ENCODE assay signal across 9 cellular contexts in genomic region chr1:20551945-20552727, GRCh38. TPM values are rescaled to one million over a fixed set of nuclear protein-coding genes. Genes with fewer than 3 reads are reported as not detected.
DNase-seq lines count a peak whose midpoint lies in the region; ATAC-seq, FAIRE-seq and TF ChIP-seq lines count a peak whose summit lies in the region.
"Had no signal": no experiment of that assay in that cellular context is flagged by ENCODE, and none has a peak within 500 bp of the region (broad histone marks: within the 10 kb centered on the region; RNA-seq: fewer than 3 reads in every experiment).

TSS of gene FAM43B (plus strand) at chr1:20552573. CDS start at chr1:20552974, 401 bp downstream.

- H3K9me3 ChIP-seq in Panc1 (ENCODE audit: control insufficient read depth, insufficient read depth, low read depth, low read length) (no peaks in the 10 kb centered on the region), neuron (ENCODE audit: low read length) (no peaks in the 10 kb centered on the region), small intestine (ENCODE audit: control insufficient read depth, low read depth) (no peaks in the 10 kb centered on the region)

- H3K4me1 Mint-ChIP-seq in activated T-helper 2 cell treated with anti-CD3 and anti-CD28 coated beads, Interferon-gamma antibody, Interleukin-2, Interleukin-4, amounts not matched to agents 10 μg/mL and 5 μg/mL and 100 μg/mL, durations not matched to agents 14 hours and 24 hours and 36 hours (ENCODE audit: low read depth): no peaks in the 10 kb centered on the region

- H3K27me3 ChIP-seq in Panc1 (ENCODE audit: control insufficient read depth, insufficient read depth, low read length) (peaks cover 7% of the 10 kb centered on the region; the same call in 1 of the 2 replicates), neuron (ENCODE audit: insufficient read depth, low read length) (peaks cover 72% of the 10 kb centered on the region), small intestine (ENCODE audit: control insufficient read depth in 2 of 2, insufficient read depth in 2 of 2, low read length in 2 of 2) (peaks cover 20 to 21% of the 10 kb centered on the region in 2 donors)

- no peaks in the 10 kb centered on the region for H3K36me3 Mint-ChIP-seq in activated T-helper 2 cell treated with anti-CD3 and anti-CD28 coated beads, Interferon-gamma antibody, Interleukin-2, Interleukin-4, amounts not matched to agents 10 μg/mL and 5 μg/mL and 100 μg/mL, durations not matched to agents 14 hours and 24 hours and 36 hours (ENCODE audit: low read depth)

- BruUV-seq in Panc1 (replicated peaks; lab: Mats Ljungman, UMichigan): no TSS peak

- H3K4me3 Mint-ChIP-seq in activated T-helper 2 cell treated with anti-CD3 and anti-CD28 coated beads, Interferon-gamma antibody, Interleukin-2, Interleukin-4, amounts not matched to agents 10 μg/mL and 5 μg/mL and 100 μg/mL, durations not matched to agents 14 hours and 24 hours and 36 hours (ENCODE audit: low read depth): no peak within 1 kb of the TSS

- H3K4me3 ChIP-seq in Panc1 (ENCODE audit: low read depth in 2 of 2, low read length in 2 of 2): peak within 1 kb of the TSS; percentile 34 to 46
- H3K4me3 ChIP-seq in fibroblast of mammary gland (ENCODE audit: control insufficient read depth, low read depth, low read length): peak within 1 kb of the TSS; percentile 26
- peak within 1 kb of the TSS; percentile 44 for H3K4me3 ChIP-seq in neuron (ENCODE audit: low read length)
- H3K4me3 ChIP-seq in small intestine (ENCODE audit: low read depth in 1 of 2, low read length in 2 of 2): peak within 1 kb of the TSS in 1 of 2 donors; percentile 9

- H3K27ac Mint-ChIP-seq in activated T-helper 2 cell treated with anti-CD3 and anti-CD28 coated beads, Interferon-gamma antibody, Interleukin-2, Interleukin-4, amounts not matched to agents 10 μg/mL and 5 μg/mL and 100 μg/mL, durations not matched to agents 14 hours and 24 hours and 36 hours: no peak within 1 kb of the TSS

- TF ChIP-seq CTCF in Panc1 (IDR thresholded peaks at IDR 0.05): no peak
- TF ChIP-seq CTCF in fibroblast of mammary gland (conservative IDR thresholded peaks at IDR 0.05; ENCODE audit: control insufficient read depth, insufficient read depth, low read depth, low read length): no peak

- in situ Hi-C loops in Panc1 (cut with HindIII; ENCODE audit: low pct_unique_long_range_greater_than_20kb, low sequenced_read_pairs): no loop called here

- CTCF ChIA-PET in Panc1 (lab: Charles Lee): no interaction called here

- no peaks in the 10 kb centered on the region for H3K9me3 Mint-ChIP-seq in activated T-helper 2 cell treated with anti-CD3 and anti-CD28 coated beads, Interferon-gamma antibody, Interleukin-2, Interleukin-4, amounts not matched to agents 10 μg/mL and 5 μg/mL and 100 μg/mL, durations not matched to agents 14 hours and 24 hours and 36 hours

- 3 to 7% (median 4%) methylated on average over 41 to 47 of the region's 47 CpGs for WGBS in small intestine, 3 donors

- peak; percentile 63 for DNase-seq in DMS79 treated with DMSO at 0.1 percent for 48 hours (lab: John Stamatoyannopoulos, UW)
- no peak for DNase-seq in Panc1 (ENCODE audit: low read depth, low spot score)
- DNase-seq in fibroblast of mammary gland (ENCODE audit: low read depth): peak; percentile 35
- DNase-seq in small intestine: no peak
- no peak for DNase-seq in activated T-helper 2 cell treated with anti-CD3 and anti-CD28 coated beads, Interferon-gamma antibody, Interleukin-2, Interleukin-4, amounts not matched to agents 10 μg/mL and 5 μg/mL and 100 μg/mL, durations not matched to agents 14 hours and 24 hours and 36 hours (ENCODE audit: low spot score)

- no peaks in the 10 kb centered on the region for H3K36me3 ChIP-seq in Panc1 (ENCODE audit: control insufficient read depth, insufficient read depth, low read length)
- H3K36me3 ChIP-seq in neuron (ENCODE audit: insufficient read depth, low read length): no peaks in the 10 kb centered on the region
- H3K36me3 ChIP-seq in small intestine (ENCODE audit: control insufficient read depth in 2 of 2, insufficient read depth in 2 of 2, low read length in 2 of 2): no peaks in the 10 kb centered on the region

- H3K27ac ChIP-seq in Panc1 (ENCODE audit: low read length): peak within 1 kb of the TSS; percentile 54
- no peak within 1 kb of the TSS for H3K27ac ChIP-seq in small intestine (ENCODE audit: low read depth in 1 of 2, low read length in 1 of 2)

- intact Hi-C loops in Panc1 (cut with micrococcal nuclease; ENCODE audit: unreplicated experiment): no loop called here
- intact Hi-C loops in activated T-helper 2 cell treated with anti-CD3 and anti-CD28 coated beads, Interferon-gamma antibody, Interleukin-2, Interleukin-4, amounts not matched to agents 10 μg/mL and 5 μg/mL and 100 μg/mL, durations not matched to agents 14 hours and 24 hours and 36 hours (cut with micrococcal nuclease): no loop called here

- peak within 1 kb of the TSS; percentile 62 for H2AFZ ChIP-seq in neuron (ENCODE audit: low read depth, low read length)

- H3K4me1 ChIP-seq in Panc1 (ENCODE audit: control insufficient read depth, insufficient read depth, low read length) (peaks cover 11% of the 10 kb centered on the region), neuron (ENCODE audit: insufficient read depth, low read length) (peaks cover 4% of the 10 kb centered on the region), small intestine (ENCODE audit: control insufficient read depth in 2 of 2, insufficient read depth in 1 of 2, low read depth in 1 of 2, low read length in 1 of 2) (no peaks in the 10 kb centered on the region)

- POLR2A ChIA-PET in Panc1 (lab: Charles Lee): interaction anchor here (0.6 kb wide), 1 partner anchor 168 kb away, joined by 10 read pairs; no protein-coding TSS in a partner anchor

- no peak for FAIRE-seq in small intestine (lab: Jason Lieb, UNC)
- FAIRE-seq: endometrium had no signal

- H3K27me3 Mint-ChIP-seq in activated T-helper 2 cell treated with anti-CD3 and anti-CD28 coated beads, Interferon-gamma antibody, Interleukin-2, Interleukin-4, amounts not matched to agents 10 μg/mL and 5 μg/mL and 100 μg/mL, durations not matched to agents 14 hours and 24 hours and 36 hours (ENCODE audit: low read depth): peaks cover 34% of the 10 kb centered on the region

- ATAC-seq in Panc1 (peak; percentile 78), GM18498 (IDR thresholded peaks at IDR 0.05; ENCODE audit: unreplicated experiment) (no peak), HG03196 (IDR thresholded peaks at IDR 0.05; ENCODE audit: unreplicated experiment) (no peak)

RNA-seq across cellular contexts. Expression of gene FAM43B, which starts in this region (rescaled TPM):
- 3.0 TPM for total RNA-seq in Panc1 (2021; ENCODE audit: unreplicated experiment)
- polyA plus RNA-seq in Panc1 (2012; ENCODE audit: insufficient read length): 5.1 TPM
- under 1 TPM in 2 of 3 donors, not detected in 1; 0.27 to 0.75 TPM for polyA plus RNA-seq in small intestine
- not detected in 2 replicates for total RNA-seq in activated T-helper 2 cell treated with anti-CD3 and anti-CD28 coated beads, Interferon-gamma antibody, Interleukin-2, Interleukin-4, amounts not matched to agents 10 μg/mL and 5 μg/mL and 100 μg/mL, durations not matched to agents 14 hours and 24 hours and 36 hours

Comparison
In these comparisons a context has a peak if more than half of its experiments do, and no peak if none do; other contexts are left out.
1. DNase-seq: peak in DMS79 treated with DMSO at 0.1 percent for 48 hours (single experiment) and fibroblast of mammary gland (single experiment); none in Panc1 (single experiment), small intestine (single experiment) and activated T-helper 2 cell treated with anti-CD3 and anti-CD28 coated beads, Interferon-gamma antibody, Interleukin-2, Interleukin-4, amounts not matched to agents 10 μg/mL and 5 μg/mL and 100 μg/mL, durations not matched to agents 14 hours and 24 hours and 36 hours (single experiment).